In genomic region chr6:36028088-36028886, GRCh38 we compare ENCODE assay signal across 1 cellular context.
TF ChIP-seq lines count a peak whose summit lies in the region.

No MANE protein-coding gene starts in this region.

TF ChIP-seq in HepG2, 621 proteins besides CTCF, POLR2A, EP300 and RAD21 (continued from another document and continues in another):
- TF ChIP-seq ZGPAT (CRISPR knock-in tag; IDR thresholded peaks at IDR 0.05) = 0 out of 2 replicates have a peak, but pooled peaks have one; percentile 6
- no peak for TF ChIP-seq ZNF414 (CRISPR knock-in tag; IDR thresholded peaks at IDR 0.05)
- TF ChIP-seq ZIK1 (CRISPR knock-in tag; IDR thresholded peaks at IDR 0.05; ENCODE audit: borderline replicate concordance, low read depth) = no peak
- TF ChIP-seq, protein P1, sequence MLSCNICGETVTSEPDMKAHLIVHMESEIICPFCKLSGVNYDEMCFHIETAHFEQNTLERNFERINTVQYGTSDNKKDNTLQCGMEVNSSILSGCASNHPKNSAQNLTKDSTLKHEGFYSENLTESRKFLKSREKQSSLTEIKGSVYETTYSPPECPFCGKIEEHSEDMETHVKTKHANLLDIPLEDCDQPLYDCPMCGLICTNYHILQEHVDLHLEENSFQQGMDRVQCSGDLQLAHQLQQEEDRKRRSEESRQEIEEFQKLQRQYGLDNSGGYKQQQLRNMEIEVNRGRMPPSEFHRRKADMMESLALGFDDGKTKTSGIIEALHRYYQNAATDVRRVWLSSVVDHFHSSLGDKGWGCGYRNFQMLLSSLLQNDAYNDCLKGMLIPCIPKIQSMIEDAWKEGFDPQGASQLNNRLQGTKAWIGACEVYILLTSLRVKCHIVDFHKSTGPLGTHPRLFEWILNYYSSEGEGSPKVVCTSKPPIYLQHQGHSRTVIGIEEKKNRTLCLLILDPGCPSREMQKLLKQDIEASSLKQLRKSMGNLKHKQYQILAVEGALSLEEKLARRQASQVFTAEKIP (CRISPR knock-in tag; IDR thresholded peaks at IDR 0.05; ENCODE audit: borderline replicate concordance) = no peak
- TF ChIP-seq XBP1 (CRISPR knock-in tag; IDR thresholded peaks at IDR 0.05) = no peak
- TF ChIP-seq, protein P2, sequence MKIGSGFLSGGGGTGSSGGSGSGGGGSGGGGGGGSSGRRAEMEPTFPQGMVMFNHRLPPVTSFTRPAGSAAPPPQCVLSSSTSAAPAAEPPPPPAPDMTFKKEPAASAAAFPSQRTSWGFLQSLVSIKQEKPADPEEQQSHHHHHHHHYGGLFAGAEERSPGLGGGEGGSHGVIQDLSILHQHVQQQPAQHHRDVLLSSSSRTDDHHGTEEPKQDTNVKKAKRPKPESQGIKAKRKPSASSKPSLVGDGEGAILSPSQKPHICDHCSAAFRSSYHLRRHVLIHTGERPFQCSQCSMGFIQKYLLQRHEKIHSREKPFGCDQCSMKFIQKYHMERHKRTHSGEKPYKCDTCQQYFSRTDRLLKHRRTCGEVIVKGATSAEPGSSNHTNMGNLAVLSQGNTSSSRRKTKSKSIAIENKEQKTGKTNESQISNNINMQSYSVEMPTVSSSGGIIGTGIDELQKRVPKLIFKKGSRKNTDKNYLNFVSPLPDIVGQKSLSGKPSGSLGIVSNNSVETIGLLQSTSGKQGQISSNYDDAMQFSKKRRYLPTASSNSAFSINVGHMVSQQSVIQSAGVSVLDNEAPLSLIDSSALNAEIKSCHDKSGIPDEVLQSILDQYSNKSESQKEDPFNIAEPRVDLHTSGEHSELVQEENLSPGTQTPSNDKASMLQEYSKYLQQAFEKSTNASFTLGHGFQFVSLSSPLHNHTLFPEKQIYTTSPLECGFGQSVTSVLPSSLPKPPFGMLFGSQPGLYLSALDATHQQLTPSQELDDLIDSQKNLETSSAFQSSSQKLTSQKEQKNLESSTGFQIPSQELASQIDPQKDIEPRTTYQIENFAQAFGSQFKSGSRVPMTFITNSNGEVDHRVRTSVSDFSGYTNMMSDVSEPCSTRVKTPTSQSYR (CRISPR knock-in tag; IDR thresholded peaks at IDR 0.05; ENCODE audit: borderline replicate concordance) = no peak
- 0 out of 2 replicates have a peak, but pooled peaks have one; percentile 31 for TF ChIP-seq ZNF761 (CRISPR knock-in tag; conservative IDR thresholded peaks at IDR 0.05)
- no peak for TF ChIP-seq BORCS8-MEF2B (CRISPR knock-in tag; IDR thresholded peaks at IDR 0.05)
- TF ChIP-seq, protein P3, sequence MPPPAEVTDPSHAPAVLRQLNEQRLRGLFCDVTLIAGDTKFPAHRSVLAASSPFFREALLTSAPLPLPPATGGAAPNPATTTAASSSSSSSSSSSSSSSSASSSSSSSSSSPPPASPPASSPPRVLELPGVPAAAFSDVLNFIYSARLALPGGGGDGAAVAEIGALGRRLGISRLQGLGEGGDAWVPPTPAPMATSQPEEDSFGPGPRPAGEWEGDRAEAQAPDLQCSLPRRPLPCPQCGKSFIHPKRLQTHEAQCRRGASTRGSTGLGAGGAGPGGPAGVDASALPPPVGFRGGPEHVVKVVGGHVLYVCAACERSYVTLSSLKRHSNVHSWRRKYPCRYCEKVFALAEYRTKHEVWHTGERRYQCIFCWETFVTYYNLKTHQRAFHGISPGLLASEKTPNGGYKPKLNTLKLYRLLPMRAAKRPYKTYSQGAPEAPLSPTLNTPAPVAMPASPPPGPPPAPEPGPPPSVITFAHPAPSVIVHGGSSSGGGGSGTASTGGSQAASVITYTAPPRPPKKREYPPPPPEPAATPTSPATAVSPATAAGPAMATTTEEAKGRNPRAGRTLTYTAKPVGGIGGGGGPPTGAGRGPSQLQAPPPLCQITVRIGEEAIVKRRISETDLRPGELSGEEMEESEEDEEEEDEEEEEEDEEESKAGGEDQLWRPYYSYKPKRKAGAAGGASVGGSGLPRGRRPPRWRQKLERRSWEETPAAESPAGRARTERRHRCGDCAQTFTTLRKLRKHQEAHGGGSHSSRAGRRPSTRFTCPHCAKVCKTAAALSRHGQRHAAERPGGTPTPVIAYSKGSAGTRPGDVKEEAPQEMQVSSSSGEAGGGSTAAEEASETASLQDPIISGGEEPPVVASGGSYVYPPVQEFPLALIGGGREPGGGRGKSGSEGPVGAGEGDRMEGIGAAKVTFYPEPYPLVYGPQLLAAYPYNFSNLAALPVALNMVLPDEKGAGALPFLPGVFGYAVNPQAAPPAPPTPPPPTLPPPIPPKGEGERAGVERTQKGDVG (CRISPR knock-in tag; IDR thresholded peaks at IDR 0.05; ENCODE audit: borderline replicate concordance) = peak; percentile 54; the same call in 1 of the 2 replicates
- peak; percentile 80 for TF ChIP-seq PTBP1 (IDR thresholded peaks at IDR 0.05; ENCODE audit: low read depth, low read length, poor library complexity, severe bottlenecking)
- TF ChIP-seq DNMT3B (CRISPR knock-in tag; conservative IDR thresholded peaks at IDR 0.05) = no peak; the same call in 1 of the 2 replicates
- TF ChIP-seq ZNF510 (CRISPR knock-in tag; IDR thresholded peaks at IDR 0.05; ENCODE audit: low read depth) = no peak
- 0 out of 2 replicates have a peak, but pooled peaks have one; percentile 67 for TF ChIP-seq U2AF2 (IDR thresholded peaks at IDR 0.05; ENCODE audit: low read depth, low read length)
- no peak for TF ChIP-seq TCF7 (IDR thresholded peaks at IDR 0.05; ENCODE audit: low read depth)
- TF ChIP-seq, protein P4, sequence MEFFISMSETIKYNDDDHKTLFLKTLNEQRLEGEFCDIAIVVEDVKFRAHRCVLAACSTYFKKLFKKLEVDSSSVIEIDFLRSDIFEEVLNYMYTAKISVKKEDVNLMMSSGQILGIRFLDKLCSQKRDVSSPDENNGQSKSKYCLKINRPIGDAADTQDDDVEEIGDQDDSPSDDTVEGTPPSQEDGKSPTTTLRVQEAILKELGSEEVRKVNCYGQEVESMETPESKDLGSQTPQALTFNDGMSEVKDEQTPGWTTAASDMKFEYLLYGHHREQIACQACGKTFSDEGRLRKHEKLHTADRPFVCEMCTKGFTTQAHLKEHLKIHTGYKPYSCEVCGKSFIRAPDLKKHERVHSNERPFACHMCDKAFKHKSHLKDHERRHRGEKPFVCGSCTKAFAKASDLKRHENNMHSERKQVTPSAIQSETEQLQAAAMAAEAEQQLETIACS (CRISPR knock-in tag; IDR thresholded peaks at IDR 0.05) = no peak
- no peak for TF ChIP-seq KLF9 (CRISPR knock-in tag; IDR thresholded peaks at IDR 0.05; ENCODE audit: low read depth)
- no peak for TF ChIP-seq PRPF4 (IDR thresholded peaks at IDR 0.05; ENCODE audit: low read depth, low read length, poor library complexity, severe bottlenecking)
- TF ChIP-seq KDM1A (CRISPR knock-in tag; IDR thresholded peaks at IDR 0.05) = 0 out of 2 replicates have a peak, but pooled peaks have one; percentile 8
- TF ChIP-seq HOXA3 (CRISPR knock-in tag; IDR thresholded peaks at IDR 0.05) = no peak
- TF ChIP-seq JARID2 (CRISPR knock-in tag; IDR thresholded peaks at IDR 0.05; ENCODE audit: insufficient replicate concordance) = no peak
- TF ChIP-seq RNF2 (conservative IDR thresholded peaks at IDR 0.05; ENCODE audit: low read depth) = no peak
- no peak for TF ChIP-seq ZNF850 (CRISPR knock-in tag; conservative IDR thresholded peaks at IDR 0.05)
- TF ChIP-seq ZNF570 (CRISPR knock-in tag; IDR thresholded peaks at IDR 0.05; ENCODE audit: borderline replicate concordance) = no peak
- peak; percentile 10; the same call in 1 of the 2 replicates for TF ChIP-seq ZNF138 (CRISPR knock-in tag; IDR thresholded peaks at IDR 0.05; ENCODE audit: low read depth)
- TF ChIP-seq RXRA (CRISPR knock-in tag; IDR thresholded peaks at IDR 0.05) = 0 out of 2 replicates have a peak, but pooled peaks have one; percentile 39
- TF ChIP-seq ZNF441 (CRISPR knock-in tag; IDR thresholded peaks at IDR 0.05; ENCODE audit: borderline replicate concordance) = no peak
- TF ChIP-seq KAT8 (CRISPR knock-in tag; IDR thresholded peaks at IDR 0.05) = no peak
- no peak for TF ChIP-seq EHMT2 (IDR thresholded peaks at IDR 0.05; ENCODE audit: borderline replicate concordance, low read depth, low read length)
- TF ChIP-seq ESRRA (CRISPR knock-in tag; IDR thresholded peaks at IDR 0.05; ENCODE audit: low read depth) = no peak
- no peak for TF ChIP-seq ATF7 (IDR thresholded peaks at IDR 0.05)
- no peak for TF ChIP-seq ATF7 (CRISPR knock-in tag; IDR thresholded peaks at IDR 0.05)
- TF ChIP-seq WIZ (CRISPR knock-in tag; IDR thresholded peaks at IDR 0.05) = no peak
- TF ChIP-seq, protein P5, sequence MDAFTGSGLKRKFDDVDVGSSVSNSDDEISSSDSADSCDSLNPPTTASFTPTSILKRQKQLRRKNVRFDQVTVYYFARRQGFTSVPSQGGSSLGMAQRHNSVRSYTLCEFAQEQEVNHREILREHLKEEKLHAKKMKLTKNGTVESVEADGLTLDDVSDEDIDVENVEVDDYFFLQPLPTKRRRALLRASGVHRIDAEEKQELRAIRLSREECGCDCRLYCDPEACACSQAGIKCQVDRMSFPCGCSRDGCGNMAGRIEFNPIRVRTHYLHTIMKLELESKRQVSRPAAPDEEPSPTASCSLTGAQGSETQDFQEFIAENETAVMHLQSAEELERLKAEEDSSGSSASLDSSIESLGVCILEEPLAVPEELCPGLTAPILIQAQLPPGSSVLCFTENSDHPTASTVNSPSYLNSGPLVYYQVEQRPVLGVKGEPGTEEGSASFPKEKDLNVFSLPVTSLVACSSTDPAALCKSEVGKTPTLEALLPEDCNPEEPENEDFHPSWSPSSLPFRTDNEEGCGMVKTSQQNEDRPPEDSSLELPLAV (CRISPR knock-in tag; conservative IDR thresholded peaks at IDR 0.05; ENCODE audit: low read depth) = no peak
- TF ChIP-seq ELF4 (CRISPR knock-in tag; IDR thresholded peaks at IDR 0.05; ENCODE audit: borderline replicate concordance) = no peak
- TF ChIP-seq, protein P6, sequence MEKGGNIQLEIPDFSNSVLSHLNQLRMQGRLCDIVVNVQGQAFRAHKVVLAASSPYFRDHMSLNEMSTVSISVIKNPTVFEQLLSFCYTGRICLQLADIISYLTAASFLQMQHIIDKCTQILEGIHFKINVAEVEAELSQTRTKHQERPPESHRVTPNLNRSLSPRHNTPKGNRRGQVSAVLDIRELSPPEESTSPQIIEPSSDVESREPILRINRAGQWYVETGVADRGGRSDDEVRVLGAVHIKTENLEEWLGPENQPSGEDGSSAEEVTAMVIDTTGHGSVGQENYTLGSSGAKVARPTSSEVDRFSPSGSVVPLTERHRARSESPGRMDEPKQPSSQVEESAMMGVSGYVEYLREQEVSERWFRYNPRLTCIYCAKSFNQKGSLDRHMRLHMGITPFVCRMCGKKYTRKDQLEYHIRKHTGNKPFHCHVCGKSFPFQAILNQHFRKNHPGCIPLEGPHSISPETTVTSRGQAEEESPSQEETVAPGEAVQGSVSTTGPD (CRISPR knock-in tag; IDR thresholded peaks at IDR 0.05) = 0 out of 2 replicates have a peak, but pooled peaks have one; percentile 22
- no peak for TF ChIP-seq PRMT3 (CRISPR knock-in tag; IDR thresholded peaks at IDR 0.05; ENCODE audit: borderline replicate concordance, low read depth)
- no peak for TF ChIP-seq ZNF225 (CRISPR knock-in tag; IDR thresholded peaks at IDR 0.05)
- TF ChIP-seq RCOR2 (CRISPR knock-in tag; IDR thresholded peaks at IDR 0.05) = no peak
- TF ChIP-seq GPN1 (CRISPR knock-in tag; IDR thresholded peaks at IDR 0.05; ENCODE audit: borderline replicate concordance) = no peak
- TF ChIP-seq FOXM1 (CRISPR knock-in tag; IDR thresholded peaks at IDR 0.05) = no peak
- TF ChIP-seq ZNF841 (CRISPR knock-in tag; IDR thresholded peaks at IDR 0.05; ENCODE audit: borderline replicate concordance) = no peak
- TF ChIP-seq ZNF383 (CRISPR knock-in tag; IDR thresholded peaks at IDR 0.05; ENCODE audit: borderline replicate concordance) = no peak
- TF ChIP-seq NR1H2 (CRISPR knock-in tag; IDR thresholded peaks at IDR 0.05; ENCODE audit: borderline replicate concordance, low read depth) = no peak
- no peak for TF ChIP-seq BCLAF1 (IDR thresholded peaks at IDR 0.05)
- TF ChIP-seq, protein P7, sequence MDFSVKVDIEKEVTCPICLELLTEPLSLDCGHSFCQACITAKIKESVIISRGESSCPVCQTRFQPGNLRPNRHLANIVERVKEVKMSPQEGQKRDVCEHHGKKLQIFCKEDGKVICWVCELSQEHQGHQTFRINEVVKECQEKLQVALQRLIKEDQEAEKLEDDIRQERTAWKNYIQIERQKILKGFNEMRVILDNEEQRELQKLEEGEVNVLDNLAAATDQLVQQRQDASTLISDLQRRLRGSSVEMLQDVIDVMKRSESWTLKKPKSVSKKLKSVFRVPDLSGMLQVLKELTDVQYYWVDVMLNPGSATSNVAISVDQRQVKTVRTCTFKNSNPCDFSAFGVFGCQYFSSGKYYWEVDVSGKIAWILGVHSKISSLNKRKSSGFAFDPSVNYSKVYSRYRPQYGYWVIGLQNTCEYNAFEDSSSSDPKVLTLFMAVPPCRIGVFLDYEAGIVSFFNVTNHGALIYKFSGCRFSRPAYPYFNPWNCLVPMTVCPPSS (IDR thresholded peaks at IDR 0.05) = no peak
- TF ChIP-seq ZNF354B (CRISPR knock-in tag; IDR thresholded peaks at IDR 0.05) = no peak
- peak; percentile 80 for TF ChIP-seq FOXC1 (CRISPR knock-in tag; IDR thresholded peaks at IDR 0.05; ENCODE audit: borderline replicate concordance)
